In genomic region chr1:47725000-47725731, GRCh38 we compare ENCODE assay signal across 1 cellular context.
TF ChIP-seq lines count a peak whose summit lies in the region.

No MANE protein-coding gene starts in this region.

TF ChIP-seq in SK-N-SH treated with all-trans-retinoic acid at 6 μM for 48 hours, 23 proteins besides CTCF, POLR2A, EP300 and RAD21 (continued from another document):
- TF ChIP-seq CSRNP3 (CRISPR knock-in tag; IDR thresholded peaks at IDR 0.05) = no peak
